In the genomic region with DNA sequence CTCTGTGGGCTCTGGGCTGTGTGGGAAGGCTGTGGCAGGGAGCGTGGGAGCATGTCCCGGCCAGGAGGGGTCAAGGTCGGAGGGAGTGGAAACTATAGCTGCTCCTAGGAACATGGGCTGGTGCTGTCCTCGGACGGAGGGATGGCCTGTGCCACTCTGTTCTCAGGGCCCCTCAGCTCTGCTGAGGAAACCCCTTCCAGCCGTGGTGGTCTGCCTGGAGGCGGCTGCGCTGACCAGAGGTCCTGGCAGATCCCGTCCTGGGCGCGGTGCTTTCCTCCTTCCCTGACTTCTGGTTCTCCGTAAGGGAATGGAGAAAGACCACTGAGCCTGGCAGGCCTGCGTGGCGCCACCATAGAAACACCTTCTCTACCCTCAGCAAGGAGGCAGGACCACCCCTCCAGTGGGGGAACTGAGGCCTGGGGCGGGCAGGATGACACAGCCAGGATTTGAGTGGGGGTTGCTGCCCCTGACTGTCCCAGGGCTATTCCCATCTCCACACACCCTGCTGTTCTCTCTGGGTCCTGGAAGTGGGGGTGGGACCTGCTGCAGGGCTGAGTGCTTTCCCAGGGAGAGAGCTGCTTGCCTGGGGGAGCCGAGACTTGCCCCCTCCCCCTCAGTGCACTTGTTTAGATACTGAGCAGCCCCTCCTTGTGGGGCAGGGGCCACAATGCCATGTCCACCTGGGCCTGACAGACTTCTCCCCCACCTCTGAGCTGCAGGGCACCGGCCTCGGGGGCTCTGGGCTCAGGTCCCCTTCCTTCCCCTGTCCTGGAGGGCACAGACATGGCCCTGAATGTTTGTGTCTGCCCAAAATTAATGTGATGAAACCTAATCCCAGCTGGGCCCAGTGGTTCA, we compare ENCODE assay signal across 27 cellular contexts.
"Had no signal": no experiment of that assay in that cellular context is flagged by ENCODE, and none has a peak within 500 bp of the region (broad histone marks: within the 10 kb centered on the region; RNA-seq: fewer than 3 reads in every experiment).

No MANE protein-coding gene starts in this region.

- H3K27me3 ChIP-seq: adrenal gland, Peyer's patch, SJSA1 had no signal

- ATAC-seq: activated CD4-positive, CD25-positive, alpha-beta regulatory T cell treated with anti-CD3 and anti-CD28 coated beads, Interleukin-2, amount 50 U/mL, for 24 hours; activated CD8-positive, alpha-beta T cell treated with anti-CD3 and anti-CD28 coated beads for 36 hours; SK-N-SH treated with all-trans-retinoic acid at 6 μM for 48 hours had no signal

- DNase-seq: activated CD4-positive, alpha-beta T cell treated with anti-CD3 and anti-CD28 coated beads for 4 hours; activated CD8-positive, alpha-beta memory T cell treated with anti-CD3 and anti-CD28 coated beads, Interleukin-2, amount 50 U/mL, for 48 hours; activated CD8-positive, alpha-beta T cell treated with anti-CD3 and anti-CD28 coated beads for 36 hours; activated naive CD4-positive, alpha-beta T cell treated with anti-CD3 and anti-CD28 coated beads, Interleukin-2, amount 50 U/mL, for 16 hours; activated naive CD8-positive, alpha-beta T cell treated with anti-CD3 and anti-CD28 coated beads, Interleukin-2, amount 10 ng/mL, durations not matched to agents 7 days and 5 days; activated T-cell treated with anti-CD3 and anti-CD28 coated beads, Interleukin-2, amount 50 U/mL, for 1 hour; anterior cingulate cortex; KG1; NCI-H1092; NCI-H1417 treated with DMSO at 0.1 percent for 48 hours; NCI-H1694; NCI-H2029; NCI-H2107; NCI-H2171 treated with DMSO at 0.1 percent for 48 hours; NCI-H226; NCI-H526; NCI-H82; NK-92 treated with Interleukin-12 subunit alpha and Interleukin-12 subunit beta, amount 100 ng/mL, for 24 hours; OCI-M1; SHP77; SW 1271 had no signal

- H3K4me3 ChIP-seq: adrenal gland, Peyer's patch, SJSA1 had no signal

- H3K4me1 ChIP-seq: adrenal gland, Peyer's patch had no signal

- H3K9me3 ChIP-seq: adrenal gland, Peyer's patch, SJSA1 had no signal

- H3K27ac ChIP-seq: adrenal gland, Peyer's patch, RWPE1, SJSA1 had no signal

- H3K36me3 ChIP-seq: adrenal gland, Peyer's patch, SJSA1 had no signal
